Comparison of ENCODE assay signal across 20 cellular contexts in the genomic region with DNA sequence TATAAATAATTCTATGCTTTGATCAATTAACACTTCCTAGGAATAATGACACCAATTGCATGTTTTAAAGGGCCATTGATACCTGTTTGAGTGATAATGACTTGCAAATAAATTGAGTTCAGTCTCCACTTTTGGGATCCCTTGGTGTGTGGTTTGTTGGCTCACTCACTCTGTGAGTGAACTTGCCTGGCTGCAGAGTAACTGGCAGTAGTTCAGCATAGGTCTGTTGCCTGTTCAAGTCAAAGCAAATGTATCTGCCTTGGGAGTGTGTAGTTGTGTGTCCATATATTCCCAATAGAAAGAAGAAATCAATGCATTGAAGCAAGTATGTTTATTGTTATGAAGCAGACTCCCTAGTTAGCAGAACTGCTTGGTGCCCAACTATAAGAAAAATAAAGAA. TPM values are rescaled to one million over a fixed set of nuclear protein-coding genes. Genes with fewer than 3 reads are reported as not detected.
A peak's percentile ranks its signal among the peaks of the same experiment; 100 is the strongest.
DNase-seq lines count a peak whose midpoint lies in the region; ATAC-seq, FAIRE-seq and TF ChIP-seq lines count a peak whose summit lies in the region.
"Had no signal": no experiment of that assay in that cellular context is flagged by ENCODE, and none has a peak within 500 bp of the region (broad histone marks: within the 10 kb centered on the region; RNA-seq: fewer than 3 reads in every experiment).

No MANE protein-coding gene starts in this region.

- TF ChIP-seq CTCF in A549 (IDR thresholded peaks at IDR 0.05) (no peak), K562 (IDR thresholded peaks at IDR 0.05 in 2 of 3, conservative IDR thresholded peaks at IDR 0.05 in 1 of 3; ENCODE audit: insufficient read depth in 2 of 3, low read depth in 1 of 3, low read length in 3 of 3) (no peak), pancreas (IDR thresholded peaks at IDR 0.05) (no peak)

- H3K9me3 ChIP-seq in right cardiac atrium (ENCODE audit: control insufficient read depth, low read length), result no peaks in the 10 kb centered on the region
- no peaks in the 10 kb centered on the region for H3K9me3 ChIP-seq in A549
- H3K9me3 ChIP-seq in K562 (replicated peaks; ENCODE audit: control insufficient read depth, insufficient read depth, low read depth, low read length), result no peaks in the 10 kb centered on the region
- no peaks in the 10 kb centered on the region for H3K9me3 ChIP-seq in pancreas
- H3K9me3 ChIP-seq: BE2C had no signal

- H2AFZ ChIP-seq in K562 (ENCODE audit: low read depth, low read length), result no peak overlapping the region

- no peak overlapping the region for H3K27ac ChIP-seq in right cardiac atrium (ENCODE audit: low read length)
- H3K27ac ChIP-seq in A549, result no peak overlapping the region
- no peak overlapping the region for H3K27ac ChIP-seq in K562 (ENCODE audit: extremely low read depth, low read depth, low read length)
- H3K27ac ChIP-seq in pancreas, result no peak overlapping the region

- intact Hi-C loops in Right ventricle myocardium inferior (cut with DNase I), result no loop called here
- intact Hi-C loops in right cardiac atrium (cut with DNase I), result no loop called here
- intact Hi-C loops in K562 (cut with micrococcal nuclease), result no loop called here
- intact Hi-C loops in pancreas (cut with DNase I), result no loop called here

- no peaks in the 10 kb centered on the region for H4K20me1 ChIP-seq in K562 (replicated peaks; ENCODE audit: control insufficient read depth, insufficient read depth, low read length)

- no peaks in the 10 kb centered on the region for H3K27me3 ChIP-seq in right cardiac atrium (ENCODE audit: control insufficient read depth, insufficient read depth)
- H3K27me3 ChIP-seq in K562 (ENCODE audit: control insufficient read depth in 2 of 2, insufficient read depth in 2 of 2, low read length in 2 of 2), result no peaks in the 10 kb centered on the region
- H3K27me3 ChIP-seq in pancreas, result no peaks in the 10 kb centered on the region
- H3K27me3 ChIP-seq: BE2C had no signal

- H3K79me2 ChIP-seq in K562 (ENCODE audit: control insufficient read depth, insufficient read depth, low read length), result peaks cover 18% of the 10 kb centered on the region; the same call in 1 of the 3 replicates

- FAIRE-seq in A549 (lab: Jason Lieb, UNC) (no peak), K562 (lab: Jason Lieb, UNC) (no peak), pancreas (lab: Jason Lieb, UNC) (no peak)
- FAIRE-seq: GM12878, HTR-8/SVneo had no signal

- no peak overlapping the region for H3K4me3 ChIP-seq in right cardiac atrium (ENCODE audit: low read length)
- no peak overlapping the region for H3K4me3 ChIP-seq in A549
- H3K4me3 ChIP-seq in K562, result no peak overlapping the region
- no peak overlapping the region for H3K4me3 ChIP-seq in pancreas
- H3K4me3 ChIP-seq: GM12878 had no signal

- H3K36me3 ChIP-seq in K562 (ENCODE audit: control insufficient read depth, insufficient read depth, low read length) (no peaks in the 10 kb centered on the region; the same call in 2 of the 3 replicates), pancreas (no peaks in the 10 kb centered on the region)
- H3K36me3 ChIP-seq: BE2C had no signal

- TF ChIP-seq EP300 in A549 (IDR thresholded peaks at IDR 0.05) (no peak), K562 (IDR thresholded peaks at IDR 0.05; ENCODE audit: low read length) (no peak)

- no peak for TF ChIP-seq POLR2A in A549 (IDR thresholded peaks at IDR 0.05; ENCODE audit: low read length)
- TF ChIP-seq POLR2A in K562 (conservative IDR thresholded peaks at IDR 0.05), result no peak

- DNase-seq in Right ventricle myocardium inferior (ENCODE audit: missing footprints) (no peak), right cardiac atrium (no peak), A549 (ENCODE audit: low read depth in 1 of 2, low spot score in 1 of 2) (no peak), K562 (ENCODE audit: extremely low read depth in 1 of 4, low spot score in 3 of 4) (no peak), pancreas (no peak), NCI-H82 (lab: John Stamatoyannopoulos, UW) (no peak)
- DNase-seq: ACHN; BE2C; C1 segment of cervical spinal cord; CD4-positive, CD25-positive, alpha-beta regulatory T cell; CD8-positive, alpha-beta memory T cell; COR-L47; DMS 273 treated with DMSO at 0.1 percent for 48 hours; DND-41; GOT3; H7; HFFc6 had no signal

- CTCF ChIA-PET in A549 (lab: Yijun Ruan, JAX), result interaction anchor here (0.7 to 1.5 kb wide), 2 partner anchors 110 to 226 kb away, joined by 3 to 4 read pairs; no protein-coding TSS in a partner anchor
- CTCF ChIA-PET in K562 (lab: Yijun Ruan, JAX; ENCODE audit: low intra/inter-chr PET ratio), result no interaction called here

- no peak overlapping the region for H3K4me2 ChIP-seq in A549
- no peak overlapping the region for H3K4me2 ChIP-seq in K562 (ENCODE audit: insufficient read depth, low read length)

- ATAC-seq in Right ventricle myocardium inferior, result peak; percentile 37
- ATAC-seq in right cardiac atrium, result no peak
- no peak for ATAC-seq in A549
- ATAC-seq in K562, result no peak
- peak in 3 of 4 donors; percentile 50 to 77 (median 71) for ATAC-seq in pancreas
- ATAC-seq: GM12878, HCT116 had no signal

- in situ Hi-C loops in K562 (cut with MboI), result no loop called here

- TF ChIP-seq RAD21 in A549 (conservative IDR thresholded peaks at IDR 0.05 in 1 of 2, IDR thresholded peaks at IDR 0.05 in 1 of 2) (no peak), K562 (CRISPR knock-in tag; conservative IDR thresholded peaks at IDR 0.05 in 1 of 2, IDR thresholded peaks at IDR 0.05 in 1 of 2) (no peak)

- no peaks in the 10 kb centered on the region for H3K9me1 ChIP-seq in K562 (ENCODE audit: control insufficient read depth, insufficient read depth, low read length)

- no peak overlapping the region for H3K9ac ChIP-seq in K562 (ENCODE audit: insufficient read depth in 1 of 2, low read depth in 2 of 2, low read length in 2 of 2)

- POLR2A ChIA-PET in A549 (lab: Yijun Ruan, JAX) (no interaction called here), K562 (lab: Yijun Ruan, JAX) (no interaction called here)

- BruUV-seq in K562 (replicated peaks; lab: Mats Ljungman, UMichigan), result no TSS peak

- peaks cover 4% of the 10 kb centered on the region for H3K4me1 ChIP-seq in right cardiac atrium (ENCODE audit: control insufficient read depth, insufficient read depth, low read length)
- no peaks in the 10 kb centered on the region for H3K4me1 ChIP-seq in A549
- no peaks in the 10 kb centered on the region for H3K4me1 ChIP-seq in K562 (replicated peaks in 1 of 2; ENCODE audit: control insufficient read depth in 2 of 2, insufficient read depth in 2 of 2, low read length in 2 of 2)
- H3K4me1 ChIP-seq in pancreas, result peaks cover 0 to 8% (median 0%) of the 10 kb centered on the region in 3 donors
- H3K4me1 ChIP-seq: BE2C had no signal

TF ChIP-seq in A549, 52 proteins besides CTCF, POLR2A, EP300 and RAD21:
- TF ChIP-seq HES2 (IDR thresholded peaks at IDR 0.05), result no peak
- TF ChIP-seq NFE2L2 (conservative IDR thresholded peaks at IDR 0.05; ENCODE audit: low read length), result 0 out of 2 replicates have a peak, but pooled peaks have one; percentile 20
TF ChIP-seq in A549: peak in this region for 1.

TF ChIP-seq in K562, 482 proteins besides CTCF, POLR2A, EP300 and RAD21:
- TF ChIP-seq ZNF561 (CRISPR knock-in tag; conservative IDR thresholded peaks at IDR 0.05), result no peak
- peak; percentile 28; the same call in 1 of the 2 replicates for TF ChIP-seq MAFG (tag; conservative IDR thresholded peaks at IDR 0.05)

RNA-seq across cellular contexts. Expression of gene TRIM44, which starts 49.3 kb away (rescaled TPM):
- total RNA-seq in Right ventricle myocardium inferior, result 39.9 TPM
- total RNA-seq in right cardiac atrium, result 10 to 100 TPM; 38.7 to 54.2 (median 41.5) TPM
- 8.7 TPM for polyA plus RNA-seq in right cardiac atrium
- polyA plus RNA-seq in A549 (2011; rRNA removed), result 70.4 and 102 TPM in 2 replicates
- 20.3 and 20.4 TPM in 2 replicates for polyA plus RNA-seq in A549 (2012; cell fraction: cytosol; rRNA removed)
- polyA plus RNA-seq in A549 (2012; cell fraction: nucleus; rRNA removed), result 11.3 and 21.5 TPM in 2 replicates
- polyA plus RNA-seq in A549 (2017; fragmentation: RNase III; extraction: RNeasy Plus Mini Kit Qiagen cat#74134 plus additional on column Dnase treatment), result 19.3 to 23.7 TPM (median 20.9 TPM) in 3 replicates
- polyA minus RNA-seq in A549 (2011; rRNA and poly(A)+ RNA removed), result 91.7 and 113 TPM in 2 replicates
- 15.0 and 29.3 TPM in 2 replicates for total RNA-seq in K562 (2011; cell fraction: chromatin; rRNA removed; ENCODE audit: low replicate concordance)
- 4.5 and 8.6 TPM in 2 replicates for total RNA-seq in K562 (2011; cell fraction: nucleolus; rRNA removed)
- total RNA-seq in K562 (2011; cell fraction: nucleoplasm; rRNA removed), result 12.8 and 26.0 TPM in 2 replicates
- 20.7 and 37.0 TPM in 2 replicates for total RNA-seq in K562 (2014; rRNA removed)
- 38.0 and 40.3 TPM in 2 replicates for total RNA-seq in K562 (2014; rRNA removed; fragmentation: Illumina TruSeq; extraction: Trizol)
- total RNA-seq in K562 (2015; rRNA removed; fragmentation: Illumina TruSeq; extraction: Trizol), result 30.3 and 31.9 TPM in 2 replicates
- total RNA-seq in K562 (2021), result 52.3 and 62.5 TPM in 2 replicates
- 101 and 105 TPM in 2 replicates for polyA plus RNA-seq in K562 (2011; rRNA removed)
- polyA plus RNA-seq in K562 (2011; cell fraction: cytosol; rRNA removed), result 33.2 and 61.8 TPM in 2 replicates
- 96.2 and 126 TPM in 2 replicates for polyA plus RNA-seq in K562 (2011; cell fraction: nucleus; rRNA removed)
- 36.5 and 64.3 TPM in 2 replicates for polyA plus RNA-seq in K562 (2012)
- 79.0 and 89.1 TPM in 2 replicates for polyA plus RNA-seq in K562 (2014; fragmentation: Illumina TruSeq; extraction: Trizol)
- 10 to 100 TPM in 1 of 2 experiments, 1 to 10 TPM in 1; 8.3 to 12.1 TPM for polyA plus RNA-seq in K562 (2014; fragmentation: Nextera tagmentation; extraction: Ambion mirVana)
- 20.9 and 37.2 TPM in 2 replicates for polyA plus RNA-seq in K562 (2014; rRNA removed)
- 136 and 153 TPM in 2 replicates for polyA minus RNA-seq in K562 (2011; rRNA and poly(A)+ RNA removed)
- 42.9 and 45.3 TPM in 2 replicates for polyA minus RNA-seq in K562 (2011; cell fraction: cytosol; rRNA and poly(A)+ RNA removed)
- 9.0 and 16.4 TPM in 2 replicates for polyA minus RNA-seq in K562 (2011; cell fraction: nucleus; rRNA and poly(A)+ RNA removed)
- total RNA-seq in pancreas, result 10 to 100 TPM; 29.1 to 55.4 (median 43.5) TPM
- 1 to 10 TPM; 6.3 to 8.6 TPM for polyA plus RNA-seq in pancreas

Comparison
In these comparisons a context has a peak if more than half of its experiments do, and no peak if none do; other contexts are left out.
1. ATAC-seq: peak in Right ventricle myocardium inferior (single experiment) and pancreas (3 of 4); none in right cardiac atrium (0 of 2), A549 (0 of 2) and K562 (single experiment).